In genomic region chr19:19040417-19040816, GRCh38 we compare ENCODE assay signal across 1 cellular context.
TF ChIP-seq lines count a peak whose summit lies in the region.

No MANE protein-coding gene starts in this region.

TF ChIP-seq in HepG2, 621 proteins besides CTCF, POLR2A, EP300 and RAD21 (continued from another document and continues in another):
- no peak for TF ChIP-seq ZBTB7A (CRISPR knock-in tag; IDR thresholded peaks at IDR 0.05)
- TF ChIP-seq SP4 (CRISPR knock-in tag; IDR thresholded peaks at IDR 0.05) = no peak
- TF ChIP-seq ZNF276 (CRISPR knock-in tag; IDR thresholded peaks at IDR 0.05; ENCODE audit: low read depth) = no peak
- TF ChIP-seq ZNF101 (CRISPR knock-in tag; IDR thresholded peaks at IDR 0.05; ENCODE audit: borderline replicate concordance, low read depth) = no peak
- TF ChIP-seq ARID4A (CRISPR knock-in tag; IDR thresholded peaks at IDR 0.05; ENCODE audit: borderline replicate concordance) = peak; percentile 39; the same call in 1 of the 2 replicates
- no peak for TF ChIP-seq NR2C2 (CRISPR knock-in tag; IDR thresholded peaks at IDR 0.05; ENCODE audit: borderline replicate concordance)
- TF ChIP-seq SMAD3 (CRISPR knock-in tag; IDR thresholded peaks at IDR 0.05) = no peak
- no peak for TF ChIP-seq ARNT2 (CRISPR knock-in tag; IDR thresholded peaks at IDR 0.05; ENCODE audit: low read depth)
- no peak for TF ChIP-seq IRF1 (CRISPR knock-in tag; IDR thresholded peaks at IDR 0.05; ENCODE audit: low read depth)
- no peak for TF ChIP-seq HNRNPL (IDR thresholded peaks at IDR 0.05; ENCODE audit: low read depth, low read length)
- no peak for TF ChIP-seq BRCA1 (CRISPR knock-in tag; IDR thresholded peaks at IDR 0.05)
- no peak for TF ChIP-seq NFYC (CRISPR knock-in tag; IDR thresholded peaks at IDR 0.05)
- TF ChIP-seq ZBTB25 (CRISPR knock-in tag; IDR thresholded peaks at IDR 0.05) = no peak
- no peak for TF ChIP-seq PBX3 (CRISPR knock-in tag; IDR thresholded peaks at IDR 0.05; ENCODE audit: borderline replicate concordance)
- 0 out of 2 replicates have a peak, but pooled peaks have one; percentile 27 for TF ChIP-seq TARDBP (CRISPR knock-in tag; IDR thresholded peaks at IDR 0.05)
- TF ChIP-seq HBP1 (CRISPR knock-in tag; IDR thresholded peaks at IDR 0.05; ENCODE audit: low read depth) = no peak
- TF ChIP-seq RFXAP (CRISPR knock-in tag; IDR thresholded peaks at IDR 0.05; ENCODE audit: borderline replicate concordance) = peak; percentile 36; the same call in 1 of the 2 replicates
- 0 out of 2 replicates have a peak, but pooled peaks have one; percentile 29 for TF ChIP-seq ZSCAN5A (CRISPR knock-in tag; IDR thresholded peaks at IDR 0.05; ENCODE audit: borderline replicate concordance)
- no peak for TF ChIP-seq ZNF333 (CRISPR knock-in tag; IDR thresholded peaks at IDR 0.05; ENCODE audit: borderline replicate concordance)
- TF ChIP-seq ZBTB3 (CRISPR knock-in tag; IDR thresholded peaks at IDR 0.05; ENCODE audit: borderline replicate concordance, low read depth) = no peak
- TF ChIP-seq MXD1 (CRISPR knock-in tag; IDR thresholded peaks at IDR 0.05) = no peak
- TF ChIP-seq ZNF18 (CRISPR knock-in tag; IDR thresholded peaks at IDR 0.05; ENCODE audit: insufficient replicate concordance) = peak; percentile 21
- TF ChIP-seq ZNF264 (CRISPR knock-in tag; IDR thresholded peaks at IDR 0.05) = peak; percentile 17; the same call in 1 of the 2 replicates
- no peak for TF ChIP-seq ASH2L (IDR thresholded peaks at IDR 0.05; ENCODE audit: insufficient read length, low read depth, low read length)
- no peak for TF ChIP-seq HOXD1 (CRISPR knock-in tag; IDR thresholded peaks at IDR 0.05)
- 0 out of 2 replicates have a peak, but pooled peaks have one; percentile 47 for TF ChIP-seq HDAC1 (CRISPR knock-in tag; IDR thresholded peaks at IDR 0.05)
- no peak for TF ChIP-seq FOXM1 (CRISPR knock-in tag; IDR thresholded peaks at IDR 0.05)
- TF ChIP-seq ZNF225 (CRISPR knock-in tag; IDR thresholded peaks at IDR 0.05) = no peak
- TF ChIP-seq RARG (CRISPR knock-in tag; IDR thresholded peaks at IDR 0.05; ENCODE audit: low read depth) = no peak
- 0 out of 2 replicates have a peak, but pooled peaks have one; percentile 33 for TF ChIP-seq PAXIP1 (CRISPR knock-in tag; conservative IDR thresholded peaks at IDR 0.05)
- peak; percentile 21; the same call in 1 of the 2 replicates for TF ChIP-seq ZNF263 (CRISPR knock-in tag; IDR thresholded peaks at IDR 0.05)
- no peak for TF ChIP-seq NONO (IDR thresholded peaks at IDR 0.05)
- no peak for TF ChIP-seq NONO (CRISPR knock-in tag; conservative IDR thresholded peaks at IDR 0.05)
- TF ChIP-seq MAZ (IDR thresholded peaks at IDR 0.05; ENCODE audit: borderline replicate concordance, low read depth, low read length) = no peak
- no peak for TF ChIP-seq MAZ (CRISPR knock-in tag; IDR thresholded peaks at IDR 0.05; ENCODE audit: low read depth)
- no peak for TF ChIP-seq ZBTB8A (CRISPR knock-in tag; IDR thresholded peaks at IDR 0.05; ENCODE audit: borderline replicate concordance, low read depth)
- TF ChIP-seq ZNF33A (CRISPR knock-in tag; IDR thresholded peaks at IDR 0.05; ENCODE audit: borderline replicate concordance) = no peak
- no peak for TF ChIP-seq ZNF557 (CRISPR knock-in tag; IDR thresholded peaks at IDR 0.05)
- no peak for TF ChIP-seq ZNF747 (CRISPR knock-in tag; IDR thresholded peaks at IDR 0.05; ENCODE audit: borderline replicate concordance)
- TF ChIP-seq KLF6 (CRISPR knock-in tag; IDR thresholded peaks at IDR 0.05) = no peak
- TF ChIP-seq CEBPB (IDR thresholded peaks at IDR 0.05; ENCODE audit: borderline replicate concordance, low read depth, low read length) = peak; percentile 54; the same call in 1 of the 2 replicates
- no peak for TF ChIP-seq PRPF4 (IDR thresholded peaks at IDR 0.05; ENCODE audit: low read depth, low read length, poor library complexity, severe bottlenecking)
- no peak for TF ChIP-seq MXD4 (CRISPR knock-in tag; IDR thresholded peaks at IDR 0.05)
- TF ChIP-seq ZNF878 (CRISPR knock-in tag; IDR thresholded peaks at IDR 0.05) = 0 out of 2 replicates have a peak, but pooled peaks have one; percentile 41
- TF ChIP-seq ZBTB34 (CRISPR knock-in tag; IDR thresholded peaks at IDR 0.05) = no peak
